Comparison of ENCODE assay signal across 1 cellular context in the genomic region with DNA sequence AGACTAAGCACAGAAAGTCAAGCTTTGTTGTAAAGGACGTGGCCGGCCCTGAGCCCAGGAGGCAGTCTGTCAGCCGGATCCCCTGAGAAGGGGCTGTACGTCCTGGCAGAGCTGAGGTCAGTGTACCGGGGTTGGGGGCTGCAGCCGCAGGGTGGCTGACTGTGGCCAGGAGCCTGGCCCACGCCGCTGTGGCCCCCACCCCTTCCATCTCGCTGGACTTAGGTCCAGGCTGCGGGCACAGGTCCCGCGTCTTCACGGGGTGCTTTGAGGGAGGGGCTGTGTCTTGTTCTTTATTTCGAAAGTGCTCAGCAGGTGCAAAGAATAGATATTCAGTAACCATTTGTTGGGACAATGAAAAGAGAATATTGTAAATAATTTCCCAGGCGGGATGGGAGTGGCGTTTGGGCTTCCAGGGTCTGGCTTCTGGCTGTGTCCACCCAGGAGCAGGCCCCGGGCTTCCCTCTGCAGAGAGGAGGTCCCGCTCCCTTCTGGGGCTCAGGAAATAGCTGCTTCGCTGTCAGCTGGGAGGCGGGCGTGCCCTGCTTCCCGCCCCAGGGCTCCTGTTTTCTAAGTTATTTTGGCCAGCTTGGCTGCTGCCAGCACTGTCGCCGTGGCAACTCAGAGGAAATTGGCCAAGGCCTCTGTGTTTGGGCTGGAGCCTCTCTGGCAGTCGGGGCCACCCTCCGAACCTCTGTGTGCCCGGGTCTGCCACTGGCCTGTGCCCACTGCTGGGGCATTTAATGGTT.
TF ChIP-seq lines count a peak whose summit lies in the region.

No MANE protein-coding gene starts in this region.

TF ChIP-seq in SK-N-SH, 30 proteins besides CTCF, POLR2A, EP300 and RAD21 (continued from another document):
- TF ChIP-seq NFIC (IDR thresholded peaks at IDR 0.05; ENCODE audit: borderline replicate concordance) (no peak), GABPA (IDR thresholded peaks at IDR 0.05; ENCODE audit: low read depth) (no peak), SMC3 (IDR thresholded peaks at IDR 0.05; ENCODE audit: low read depth, low read length) (no peak), FOXJ3 (CRISPR knock-in tag; IDR thresholded peaks at IDR 0.05) (no peak), RXRA (IDR thresholded peaks at IDR 0.05; ENCODE audit: borderline replicate concordance, low read depth) (no peak), POLR2AphosphoS5 (IDR thresholded peaks at IDR 0.05; ENCODE audit: low read depth, low read length) (no peak), NRF1 (IDR thresholded peaks at IDR 0.05; ENCODE audit: low read depth, low read length) (no peak), ELF1 (IDR thresholded peaks at IDR 0.05) (no peak), TEAD4 (IDR thresholded peaks at IDR 0.05; ENCODE audit: borderline replicate concordance, insufficient read depth) (no peak)
- TF ChIP-seq, protein P1, sequence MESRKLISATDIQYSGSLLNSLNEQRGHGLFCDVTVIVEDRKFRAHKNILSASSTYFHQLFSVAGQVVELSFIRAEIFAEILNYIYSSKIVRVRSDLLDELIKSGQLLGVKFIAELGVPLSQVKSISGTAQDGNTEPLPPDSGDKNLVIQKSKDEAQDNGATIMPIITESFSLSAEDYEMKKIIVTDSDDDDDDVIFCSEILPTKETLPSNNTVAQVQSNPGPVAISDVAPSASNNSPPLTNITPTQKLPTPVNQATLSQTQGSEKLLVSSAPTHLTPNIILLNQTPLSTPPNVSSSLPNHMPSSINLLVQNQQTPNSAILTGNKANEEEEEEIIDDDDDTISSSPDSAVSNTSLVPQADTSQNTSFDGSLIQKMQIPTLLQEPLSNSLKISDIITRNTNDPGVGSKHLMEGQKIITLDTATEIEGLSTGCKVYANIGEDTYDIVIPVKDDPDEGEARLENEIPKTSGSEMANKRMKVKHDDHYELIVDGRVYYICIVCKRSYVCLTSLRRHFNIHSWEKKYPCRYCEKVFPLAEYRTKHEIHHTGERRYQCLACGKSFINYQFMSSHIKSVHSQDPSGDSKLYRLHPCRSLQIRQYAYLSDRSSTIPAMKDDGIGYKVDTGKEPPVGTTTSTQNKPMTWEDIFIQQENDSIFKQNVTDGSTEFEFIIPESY (IDR thresholded peaks at IDR 0.05; ENCODE audit: borderline replicate concordance, low read depth): no peak
- TF ChIP-seq, protein P2, sequence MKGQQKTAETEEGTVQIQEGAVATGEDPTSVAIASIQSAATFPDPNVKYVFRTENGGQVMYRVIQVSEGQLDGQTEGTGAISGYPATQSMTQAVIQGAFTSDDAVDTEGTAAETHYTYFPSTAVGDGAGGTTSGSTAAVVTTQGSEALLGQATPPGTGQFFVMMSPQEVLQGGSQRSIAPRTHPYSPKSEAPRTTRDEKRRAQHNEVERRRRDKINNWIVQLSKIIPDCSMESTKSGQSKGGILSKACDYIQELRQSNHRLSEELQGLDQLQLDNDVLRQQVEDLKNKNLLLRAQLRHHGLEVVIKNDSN (IDR thresholded peaks at IDR 0.05; ENCODE audit: borderline replicate concordance, low read depth): no peak
